ENCODE assay signal across 13 cellular contexts in the genomic region with DNA sequence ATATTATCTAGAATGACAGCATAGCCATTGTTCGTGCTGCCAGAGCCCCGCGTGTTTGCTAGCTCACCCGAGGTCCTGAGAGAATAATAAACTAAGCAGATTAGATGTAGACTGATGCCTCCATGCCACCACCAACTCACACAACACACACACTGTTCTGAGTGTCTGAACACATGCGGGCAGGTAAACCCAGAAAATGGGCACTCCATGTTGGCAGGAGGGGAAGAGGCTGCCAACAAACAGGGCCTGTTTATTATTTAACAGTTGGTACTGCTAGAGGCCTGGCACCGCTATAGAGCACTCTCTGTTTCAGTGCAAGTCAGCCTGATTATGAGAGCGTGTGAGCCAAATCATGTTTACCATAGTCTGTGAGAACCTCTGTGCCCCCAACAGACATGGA.
DNase-seq lines count a peak whose midpoint lies in the region; ATAC-seq and TF ChIP-seq lines count a peak whose summit lies in the region.
"Had no signal": no experiment of that assay in that cellular context is flagged by ENCODE, and none has a peak within 500 bp of the region (broad histone marks: within the 10 kb centered on the region; RNA-seq: fewer than 3 reads in every experiment).

No MANE protein-coding gene starts in this region.

- no peaks in the 10 kb centered on the region for H3K27me3 ChIP-seq in tibial nerve

- DNase-seq in NCI-H82 (lab: John Stamatoyannopoulos, UW): peak; percentile 78
- no peak for DNase-seq in NCI-H82 treated with DMSO at 0.1 percent for 48 hours (lab: John Stamatoyannopoulos, UW; ENCODE audit: unreplicated experiment)
- peak; percentile 97 for DNase-seq in cerebellar cortex (ENCODE audit: low spot score)
- DNase-seq in middle frontal gyrus (ENCODE audit: extremely low spot score, low spot score): peak; percentile 40
- DNase-seq in tibial nerve (ENCODE audit: low spot score in 2 of 2): no peak
- DNase-seq in mesenteric fat pad (ENCODE audit: low spot score): no peak
- DNase-seq: activated CD8-positive, alpha-beta T cell treated with anti-CD3 and anti-CD28 coated beads for 36 hours; activated effector memory CD4-positive, alpha-beta T cell treated with Interleukin-2 at 50 U/mL for 16 hours; endodermal cell; NCI-H1048; trophoblast cell had no signal

- TF ChIP-seq POLR2A in tibial nerve (IDR thresholded peaks at IDR 0.05): no peak

- no peak for TF ChIP-seq EP300 in tibial nerve (IDR thresholded peaks at IDR 0.05)

- no peak overlapping the region for H3K4me3 ChIP-seq in tibial nerve

- peaks cover 0 to 37% (median 1%) of the 10 kb centered on the region in 4 donors for H3K4me1 ChIP-seq in tibial nerve

- no peak for TF ChIP-seq CTCF in tibial nerve (IDR thresholded peaks at IDR 0.05)

- H3K9me3 ChIP-seq in tibial nerve: no peaks in the 10 kb centered on the region

- peak overlapping the region; percentile 23 to 85 (median 66) for H3K27ac ChIP-seq in tibial nerve

- no peaks in the 10 kb centered on the region for H3K36me3 ChIP-seq in tibial nerve

- WGBS in tibial nerve, 2 donors: 52 to 53% methylated on average over 7 of the region's 7 CpGs

- no peak for ATAC-seq in activated CD4-positive, CD25-positive, alpha-beta regulatory T cell treated with anti-CD3 and anti-CD28 coated beads, Interleukin-2, amount 50 U/mL, for 24 hours
- no peak for ATAC-seq in GM18867 (IDR thresholded peaks at IDR 0.05; ENCODE audit: unreplicated experiment)
- ATAC-seq: activated CD8-positive, alpha-beta T cell treated with anti-CD3 and anti-CD28 coated beads for 36 hours had no signal

Comparison
In these comparisons a context has a peak if more than half of its experiments do, and no peak if none do; other contexts are left out.
1. DNase-seq: peak in NCI-H82 (single experiment), cerebellar cortex (single experiment) and middle frontal gyrus (single experiment); none in NCI-H82 treated with DMSO at 0.1 percent for 48 hours (single experiment), tibial nerve (0 of 2) and mesenteric fat pad (single experiment).